Comparison of ENCODE assay signal across 7 cellular contexts in genomic region chr17:46417907-46418306, GRCh38. TPM values are rescaled to one million over a fixed set of nuclear protein-coding genes. Genes with fewer than 3 reads are reported as not detected.
DNase-seq lines count a peak whose midpoint lies in the region; ATAC-seq, FAIRE-seq and TF ChIP-seq lines count a peak whose summit lies in the region.
"Not testable (repeated sequence)": the region's sequence is repeated elsewhere in the genome, so short reads cannot be mapped to it uniquely, and the experiment has no call there.

No MANE protein-coding gene starts in this region.

- H3K27me3 ChIP-seq in brain microvascular endothelial cell (replicated peaks), result not testable (repeated sequence)

- not testable (repeated sequence) for H3K27ac ChIP-seq in brain microvascular endothelial cell

- in situ Hi-C loops in SK-MEL-5 (cut with HindIII; ENCODE audit: low pct_unique_long_range_greater_than_20kb, low sequenced_read_pairs); brain microvascular endothelial cell (cut with HindIII; ENCODE audit: low pct_ligation_motif_present, low sequenced_read_pairs): not testable (repeated sequence)

- TF ChIP-seq POLR2A in GM12892 (IDR thresholded peaks at IDR 0.05; ENCODE audit: low read depth, low read length), result not testable (repeated sequence)

- not testable (repeated sequence) for H3K27ac Mint-ChIP-seq in natural killer cell treated with Interleukin-12 subunit alpha and Interleukin-12 subunit beta and Interleukin-15 and Interleukin-18, amount 100 ng/mL, for 72 hours

- not testable (repeated sequence) for H3K4me1 Mint-ChIP-seq in natural killer cell treated with Interleukin-12 subunit alpha and Interleukin-12 subunit beta and Interleukin-15 and Interleukin-18, amount 100 ng/mL, for 72 hours (ENCODE audit: low read depth in 2 of 2)

- H3K4me3 Mint-ChIP-seq in natural killer cell treated with Interleukin-12 subunit alpha and Interleukin-12 subunit beta and Interleukin-15 and Interleukin-18, amount 100 ng/mL, for 72 hours, result not testable (repeated sequence)

- H3K36me3 Mint-ChIP-seq in natural killer cell treated with Interleukin-12 subunit alpha and Interleukin-12 subunit beta and Interleukin-15 and Interleukin-18, amount 100 ng/mL, for 72 hours, result not testable (repeated sequence)

- not testable (repeated sequence) for DNase-seq in GM12892 (ENCODE audit: insufficient read length); natural killer cell treated with Interleukin-12 subunit alpha and Interleukin-12 subunit beta and Interleukin-15 and Interleukin-18, amount 100 ng/mL, for 72 hours (ENCODE audit: low spot score)
- DNase-seq in HT1080 (ENCODE audit: low read depth) (peak; percentile 0), SK-MEL-5 (ENCODE audit: low read depth, low spot score) (peak; percentile 0), brain microvascular endothelial cell (peak; percentile 1), epithelial cell of esophagus (ENCODE audit: low read depth) (peak; percentile 71), glomerular visceral epithelial cell (ENCODE audit: extremely low spot score) (peak; percentile 0)

- FAIRE-seq in GM12892 (lab: Jason Lieb, UNC), result peak; percentile 62

- H3K9me3 Mint-ChIP-seq in natural killer cell treated with Interleukin-12 subunit alpha and Interleukin-12 subunit beta and Interleukin-15 and Interleukin-18, amount 100 ng/mL, for 72 hours, result not testable (repeated sequence)

- not testable (repeated sequence) for H3K4me3 ChIP-seq in brain microvascular endothelial cell (ENCODE audit: low read depth, low read length); epithelial cell of esophagus (ENCODE audit: low read length)

- not testable (repeated sequence) for H3K27me3 Mint-ChIP-seq in natural killer cell treated with Interleukin-12 subunit alpha and Interleukin-12 subunit beta and Interleukin-15 and Interleukin-18, amount 100 ng/mL, for 72 hours

- H3K36me3 ChIP-seq in brain microvascular endothelial cell (replicated peaks), result not testable (repeated sequence)

- TF ChIP-seq CTCF in brain microvascular endothelial cell (IDR thresholded peaks at IDR 0.05; ENCODE audit: low read depth, low read length, missing control alignments); epithelial cell of esophagus (IDR thresholded peaks at IDR 0.05; ENCODE audit: insufficient read depth, low read depth, low read length, missing control alignments): not testable (repeated sequence)

- peak; percentile 83 to 89 for ATAC-seq in natural killer cell treated with Interleukin-12 subunit alpha and Interleukin-12 subunit beta and Interleukin-15 and Interleukin-18, amount 100 ng/mL, for 72 hours

RNA-seq across cellular contexts. Expression of gene ARL17B, which starts 56.3 kb away (rescaled TPM):
- 23.1 TPM for polyA plus RNA-seq in GM12892 (2012; ENCODE audit: missing spikeins)
- 2.4 and 7.4 TPM in 2 replicates for total RNA-seq in HT1080 (2014; rRNA removed; shearing (Covaris generic))
- 4.6 and 6.4 TPM in 2 replicates for polyA plus RNA-seq in HT1080 (2015; cell fraction: cytosol; rRNA removed)
- 8.7 and 13.1 TPM in 2 replicates for polyA plus RNA-seq in HT1080 (2015; cell fraction: nucleus; rRNA removed)
- 4.6 and 7.0 TPM in 2 replicates for total RNA-seq in SK-MEL-5 (2014; rRNA removed; shearing (Covaris generic))
- 10.8 and 11.0 TPM in 2 replicates for polyA plus RNA-seq in SK-MEL-5 (2015; cell fraction: cytosol; rRNA removed)
- 7.1 and 8.6 TPM in 2 replicates for polyA plus RNA-seq in SK-MEL-5 (2015; cell fraction: nucleus; rRNA removed)
- 10 to 100 TPM; 25.1 to 31.3 TPM for total RNA-seq in natural killer cell treated with Interleukin-12 subunit alpha and Interleukin-12 subunit beta and Interleukin-15 and Interleukin-18, amount 100 ng/mL, for 72 hours
